Comparison of ENCODE assay signal across 8 cellular contexts in genomic region chr12:64610092-64610659, GRCh38. TPM values are rescaled to one million over a fixed set of nuclear protein-coding genes. Genes with fewer than 3 reads are reported as not detected.
DNase-seq lines count a peak whose midpoint lies in the region; ATAC-seq and TF ChIP-seq lines count a peak whose summit lies in the region.

Gene RASSF3 (plus strand): TSS chr12:64610495. CDS start chr12:64610633, 138 bp downstream.

- H3K4me3 ChIP-seq in SK-N-MC (peak within 1 kb of the TSS; percentile 96), ovary (peak within 1 kb of the TSS; percentile 86), upper lobe of right lung (peak within 1 kb of the TSS; percentile 96)

- TF ChIP-seq EP300 in ovary (IDR thresholded peaks at IDR 0.05) = no peak

- H3K27me3 Mint-ChIP-seq in Calu3 (ENCODE audit: unreplicated experiment) = no peaks in the 10 kb centered on the region
- H3K27me3 Mint-ChIP-seq in activated naive CD4-positive, alpha-beta T cell treated with anti-CD3 and anti-CD28 coated beads for 36 hours (ENCODE audit: low read depth) = no peaks in the 10 kb centered on the region

- H3K9me3 ChIP-seq in SK-N-MC (ENCODE audit: low read depth, low read length) (no peaks in the 10 kb centered on the region), ovary (no peaks in the 10 kb centered on the region), upper lobe of right lung (no peaks in the 10 kb centered on the region)

- 1% methylated on average over 47 to 76 of the region's 76 CpGs for WGBS in ovary, 3 donors

- H3K4me1 Mint-ChIP-seq in Calu3 (ENCODE audit: low read depth, unreplicated experiment) = peaks cover 23% of the 10 kb centered on the region
- peaks cover 43% of the 10 kb centered on the region for H3K4me1 Mint-ChIP-seq in activated naive CD4-positive, alpha-beta T cell treated with anti-CD3 and anti-CD28 coated beads for 36 hours (ENCODE audit: low read depth)

- peaks cover 71% of the 10 kb centered on the region for H3K36me3 Mint-ChIP-seq in Calu3 (ENCODE audit: insufficient read depth, unreplicated experiment)
- H3K36me3 Mint-ChIP-seq in activated naive CD4-positive, alpha-beta T cell treated with anti-CD3 and anti-CD28 coated beads for 36 hours (ENCODE audit: low read depth) = peaks cover 20% of the 10 kb centered on the region

- H3K27ac ChIP-seq in SK-N-MC (no peak within 1 kb of the TSS; the same call in 1 of the 2 replicates), ovary (peak within 1 kb of the TSS; percentile 76 to 82), upper lobe of right lung (peak within 1 kb of the TSS; percentile 89)

- H3K4me3 Mint-ChIP-seq in Calu3 (ENCODE audit: low read depth, unreplicated experiment) = peak within 1 kb of the TSS; percentile 79
- peak within 1 kb of the TSS; percentile 95 for H3K4me3 Mint-ChIP-seq in activated naive CD4-positive, alpha-beta T cell treated with anti-CD3 and anti-CD28 coated beads for 36 hours

- no peak for TF ChIP-seq CTCF in Calu3 (IDR thresholded peaks at IDR 0.05; ENCODE audit: unreplicated experiment)
- no peak for TF ChIP-seq CTCF in ovary (IDR thresholded peaks at IDR 0.05)
- no peak for TF ChIP-seq CTCF in upper lobe of right lung (IDR thresholded peaks at IDR 0.05)

- H3K9me3 Mint-ChIP-seq in Calu3 (ENCODE audit: low read depth, unreplicated experiment) = no peaks in the 10 kb centered on the region
- no peaks in the 10 kb centered on the region for H3K9me3 Mint-ChIP-seq in activated naive CD4-positive, alpha-beta T cell treated with anti-CD3 and anti-CD28 coated beads for 36 hours

- H3K4me1 ChIP-seq in ovary (ENCODE audit: insufficient read depth) (peaks cover 5% of the 10 kb centered on the region), upper lobe of right lung (peaks cover 28% of the 10 kb centered on the region)

- CTCF ChIA-PET in Calu3 (lab: Charles Lee) = interaction anchor here (0.7 to 3.0 kb wide), 9 partner anchors 16 to 432 kb away, joined by 3 to 19 read pairs (median 6); no protein-coding TSS in a partner anchor
- CTCF ChIA-PET in activated naive CD4-positive, alpha-beta T cell treated with anti-CD3 and anti-CD28 coated beads for 36 hours (lab: Charles Lee) = interaction anchor here (0.5 to 3.2 kb wide), 11 partner anchors 40 to 88 kb away, joined by 3 to 27 read pairs (median 4); no protein-coding TSS in a partner anchor

- H3K27ac Mint-ChIP-seq in Calu3 (ENCODE audit: unreplicated experiment) = peak within 1 kb of the TSS; percentile 84
- peak within 1 kb of the TSS; percentile 96 for H3K27ac Mint-ChIP-seq in activated naive CD4-positive, alpha-beta T cell treated with anti-CD3 and anti-CD28 coated beads for 36 hours

- H3K27me3 ChIP-seq in ovary = no peaks in the 10 kb centered on the region
- H3K27me3 ChIP-seq in upper lobe of right lung = no peaks in the 10 kb centered on the region

- peak within 1 kb of the TSS; percentile 84 for H3K9ac ChIP-seq in SK-N-MC (ENCODE audit: insufficient read length)

- peak; percentile 93 for DNase-seq in Calu3
- peak; percentile 80 for DNase-seq in HT-29 (ENCODE audit: low spot score)
- DNase-seq in SK-N-MC (ENCODE audit: low read depth, low spot score) = no peak
- DNase-seq in activated naive CD4-positive, alpha-beta T cell treated with anti-CD3 and anti-CD28 coated beads for 36 hours = peak; percentile 83
- no peak for DNase-seq in glomerular endothelial cell (ENCODE audit: extremely low read depth, low read depth, low spot score)
- DNase-seq in ovary = peak; percentile 68 to 81 (median 72)
- peak; percentile 89 for DNase-seq in upper lobe of right lung

- peak; percentile 38 for TF ChIP-seq POLR2A in ovary (IDR thresholded peaks at IDR 0.05)

- BruUV-seq in Calu3 (replicated peaks; lab: Mats Ljungman, UMichigan) = no TSS peak

- ATAC-seq in GM19468 (IDR thresholded peaks at IDR 0.05; ENCODE audit: extremely low read depth, unreplicated experiment) = peak; percentile 31
- peak; percentile 91 for ATAC-seq in upper lobe of right lung

- intact Hi-C loops in Calu3 (cut with micrococcal nuclease; ENCODE audit: unreplicated experiment) (loop anchor here (2.0 kb wide), 1 partner anchor 15 kb away; no protein-coding TSS in a partner anchor), ovary (cut with DNase I) (loop anchor here (5.0 to 10.0 kb wide), 6 partner anchors 55 to 87 kb away; no protein-coding TSS in a partner anchor), upper lobe of right lung (cut with DNase I) (no loop called here)
- intact Hi-C loops in activated naive CD4-positive, alpha-beta T cell treated with anti-CD3 and anti-CD28 coated beads for 36 hours (cut with micrococcal nuclease) = loop anchor here (1.0 to 2.0 kb wide), 2 partner anchors 26 to 157 kb away; partner anchors contain the start of gene TBK1

- H3K36me3 ChIP-seq in SK-N-MC (ENCODE audit: insufficient read depth, low read length) (no peaks in the 10 kb centered on the region), ovary (no peaks in the 10 kb centered on the region), upper lobe of right lung (no peaks in the 10 kb centered on the region)

RNA-seq across cellular contexts. Expression of gene RASSF3, which starts in this region (rescaled TPM):
- total RNA-seq in Calu3 (2022) = 162 and 179 TPM in 2 replicates
- total RNA-seq in HT-29 (2014; rRNA removed; shearing (Covaris generic)) = 41.2 and 41.9 TPM in 2 replicates
- total RNA-seq in activated naive CD4-positive, alpha-beta T cell treated with anti-CD3 and anti-CD28 coated beads for 36 hours = 10 to 100 TPM; 39.4 to 43.8 TPM
- total RNA-seq in glomerular endothelial cell = 64.8 and 70.5 TPM in 2 replicates
- total RNA-seq in ovary = 10 to 100 TPM; 20.3 to 64.5 (median 38.0) TPM
- polyA plus RNA-seq in ovary = 10 to 100 TPM; 18.2 to 31.4 TPM
- total RNA-seq in upper lobe of right lung = 96.5 TPM

Comparison
In these comparisons a context has a peak if more than half of its experiments do, and no peak if none do; other contexts are left out.
1. DNase-seq: peak in Calu3 (single experiment), HT-29 (single experiment), activated naive CD4-positive, alpha-beta T cell treated with anti-CD3 and anti-CD28 coated beads for 36 hours (single experiment), ovary (5 of 5) and upper lobe of right lung (single experiment); none in SK-N-MC (single experiment) and glomerular endothelial cell (single experiment).
2. Peak in every context shown above with its lines, with median percentiles within 50 percentile points of each other: H3K4me3 ChIP-seq.